In the genomic region with DNA sequence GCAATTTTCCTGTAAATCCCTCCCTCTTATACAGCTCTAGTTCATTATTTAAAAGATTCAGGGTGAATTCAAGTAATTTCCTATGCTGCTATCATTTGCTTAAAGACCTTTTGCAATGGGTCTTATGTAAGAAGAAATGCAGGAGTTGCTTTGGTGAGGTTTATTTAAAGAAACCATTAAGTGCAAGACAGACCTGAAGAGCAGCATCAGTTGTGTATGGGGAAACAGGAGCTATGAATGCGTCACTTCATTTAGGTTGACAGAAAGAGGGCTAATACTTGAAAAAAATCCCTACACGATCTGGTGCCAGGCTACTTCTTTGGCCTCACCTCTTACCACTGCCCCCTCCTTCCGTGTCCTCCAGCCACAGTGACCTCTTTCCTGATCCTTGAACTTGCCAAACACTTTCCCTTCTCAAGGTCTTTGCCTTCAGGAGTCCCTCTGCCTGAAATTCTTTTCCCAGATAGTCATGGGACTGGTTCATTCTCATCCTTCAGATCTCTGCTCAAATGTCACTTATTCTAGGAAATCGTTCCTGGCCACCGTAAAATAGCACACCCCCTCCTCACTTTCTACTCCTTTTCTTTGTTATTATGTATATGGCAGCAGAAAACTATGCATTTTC, we compare ENCODE assay signal across 1 cellular context.
TF ChIP-seq lines count a peak whose summit lies in the region.

No MANE protein-coding gene starts in this region.

TF ChIP-seq in K562, 482 proteins besides CTCF, POLR2A, EP300 and RAD21 (continued from another document):
- TF ChIP-seq, protein P1, sequence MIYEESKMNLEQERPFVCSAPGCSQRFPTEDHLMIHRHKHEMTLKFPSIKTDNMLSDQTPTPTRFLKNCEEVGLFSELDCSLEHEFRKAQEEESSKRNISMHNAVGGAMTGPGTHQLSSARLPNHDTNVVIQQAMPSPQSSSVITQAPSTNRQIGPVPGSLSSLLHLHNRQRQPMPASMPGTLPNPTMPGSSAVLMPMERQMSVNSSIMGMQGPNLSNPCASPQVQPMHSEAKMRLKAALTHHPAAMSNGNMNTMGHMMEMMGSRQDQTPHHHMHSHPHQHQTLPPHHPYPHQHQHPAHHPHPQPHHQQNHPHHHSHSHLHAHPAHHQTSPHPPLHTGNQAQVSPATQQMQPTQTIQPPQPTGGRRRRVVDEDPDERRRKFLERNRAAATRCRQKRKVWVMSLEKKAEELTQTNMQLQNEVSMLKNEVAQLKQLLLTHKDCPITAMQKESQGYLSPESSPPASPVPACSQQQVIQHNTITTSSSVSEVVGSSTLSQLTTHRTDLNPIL (CRISPR knock-in tag; IDR thresholded peaks at IDR 0.05): no peak
- TF ChIP-seq RBM14 (IDR thresholded peaks at IDR 0.05; ENCODE audit: borderline replicate concordance, insufficient read depth, low read depth, low read length): no peak
- no peak for TF ChIP-seq TCF7L2 (IDR thresholded peaks at IDR 0.05; ENCODE audit: low read depth, low read length)
- no peak for TF ChIP-seq RFX1 (IDR thresholded peaks at IDR 0.05)
- TF ChIP-seq RBFOX2 (IDR thresholded peaks at IDR 0.05; ENCODE audit: low read depth, low read length): no peak
- TF ChIP-seq, protein P2, sequence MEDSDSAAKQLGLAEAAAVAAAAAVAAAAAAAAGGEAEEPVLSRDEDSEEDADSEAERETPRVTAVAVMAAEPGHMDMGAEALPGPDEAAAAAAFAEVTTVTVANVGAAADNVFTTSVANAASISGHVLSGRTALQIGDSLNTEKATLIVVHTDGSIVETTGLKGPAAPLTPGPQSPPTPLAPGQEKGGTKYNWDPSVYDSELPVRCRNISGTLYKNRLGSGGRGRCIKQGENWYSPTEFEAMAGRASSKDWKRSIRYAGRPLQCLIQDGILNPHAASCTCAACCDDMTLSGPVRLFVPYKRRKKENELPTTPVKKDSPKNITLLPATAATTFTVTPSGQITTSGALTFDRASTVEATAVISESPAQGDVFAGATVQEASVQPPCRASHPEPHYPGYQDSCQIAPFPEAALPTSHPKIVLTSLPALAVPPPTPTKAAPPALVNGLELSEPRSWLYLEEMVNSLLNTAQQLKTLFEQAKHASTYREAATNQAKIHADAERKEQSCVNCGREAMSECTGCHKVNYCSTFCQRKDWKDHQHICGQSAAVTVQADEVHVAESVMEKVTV (CRISPR knock-in tag; IDR thresholded peaks at IDR 0.05): no peak
- no peak for TF ChIP-seq NFE2 (IDR thresholded peaks at IDR 0.05; ENCODE audit: low read depth)
- TF ChIP-seq, protein P3, sequence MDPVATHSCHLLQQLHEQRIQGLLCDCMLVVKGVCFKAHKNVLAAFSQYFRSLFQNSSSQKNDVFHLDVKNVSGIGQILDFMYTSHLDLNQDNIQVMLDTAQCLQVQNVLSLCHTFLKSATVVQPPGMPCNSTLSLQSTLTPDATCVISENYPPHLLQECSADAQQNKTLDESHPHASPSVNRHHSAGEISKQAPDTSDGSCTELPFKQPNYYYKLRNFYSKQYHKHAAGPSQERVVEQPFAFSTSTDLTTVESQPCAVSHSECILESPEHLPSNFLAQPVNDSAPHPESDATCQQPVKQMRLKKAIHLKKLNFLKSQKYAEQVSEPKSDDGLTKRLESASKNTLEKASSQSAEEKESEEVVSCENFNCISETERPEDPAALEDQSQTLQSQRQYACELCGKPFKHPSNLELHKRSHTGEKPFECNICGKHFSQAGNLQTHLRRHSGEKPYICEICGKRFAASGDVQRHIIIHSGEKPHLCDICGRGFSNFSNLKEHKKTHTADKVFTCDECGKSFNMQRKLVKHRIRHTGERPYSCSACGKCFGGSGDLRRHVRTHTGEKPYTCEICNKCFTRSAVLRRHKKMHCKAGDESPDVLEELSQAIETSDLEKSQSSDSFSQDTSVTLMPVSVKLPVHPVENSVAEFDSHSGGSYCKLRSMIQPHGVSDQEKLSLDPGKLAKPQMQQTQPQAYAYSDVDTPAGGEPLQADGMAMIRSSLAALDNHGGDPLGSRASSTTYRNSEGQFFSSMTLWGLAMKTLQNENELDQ (CRISPR knock-in tag; IDR thresholded peaks at IDR 0.05; ENCODE audit: borderline replicate concordance): no peak
- TF ChIP-seq, protein P4, sequence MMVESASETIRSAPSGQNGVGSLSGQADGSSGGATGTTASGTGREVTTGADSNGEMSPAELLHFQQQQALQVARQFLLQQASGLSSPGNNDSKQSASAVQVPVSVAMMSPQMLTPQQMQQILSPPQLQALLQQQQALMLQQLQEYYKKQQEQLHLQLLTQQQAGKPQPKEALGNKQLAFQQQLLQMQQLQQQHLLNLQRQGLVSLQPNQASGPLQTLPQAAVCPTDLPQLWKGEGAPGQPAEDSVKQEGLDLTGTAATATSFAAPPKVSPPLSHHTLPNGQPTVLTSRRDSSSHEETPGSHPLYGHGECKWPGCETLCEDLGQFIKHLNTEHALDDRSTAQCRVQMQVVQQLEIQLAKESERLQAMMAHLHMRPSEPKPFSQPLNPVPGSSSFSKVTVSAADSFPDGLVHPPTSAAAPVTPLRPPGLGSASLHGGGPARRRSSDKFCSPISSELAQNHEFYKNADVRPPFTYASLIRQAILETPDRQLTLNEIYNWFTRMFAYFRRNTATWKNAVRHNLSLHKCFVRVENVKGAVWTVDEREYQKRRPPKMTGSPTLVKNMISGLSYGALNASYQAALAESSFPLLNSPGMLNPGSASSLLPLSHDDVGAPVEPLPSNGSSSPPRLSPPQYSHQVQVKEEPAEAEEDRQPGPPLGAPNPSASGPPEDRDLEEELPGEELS (CRISPR knock-in tag; IDR thresholded peaks at IDR 0.05; ENCODE audit: borderline replicate concordance): no peak
- TF ChIP-seq, protein P5, sequence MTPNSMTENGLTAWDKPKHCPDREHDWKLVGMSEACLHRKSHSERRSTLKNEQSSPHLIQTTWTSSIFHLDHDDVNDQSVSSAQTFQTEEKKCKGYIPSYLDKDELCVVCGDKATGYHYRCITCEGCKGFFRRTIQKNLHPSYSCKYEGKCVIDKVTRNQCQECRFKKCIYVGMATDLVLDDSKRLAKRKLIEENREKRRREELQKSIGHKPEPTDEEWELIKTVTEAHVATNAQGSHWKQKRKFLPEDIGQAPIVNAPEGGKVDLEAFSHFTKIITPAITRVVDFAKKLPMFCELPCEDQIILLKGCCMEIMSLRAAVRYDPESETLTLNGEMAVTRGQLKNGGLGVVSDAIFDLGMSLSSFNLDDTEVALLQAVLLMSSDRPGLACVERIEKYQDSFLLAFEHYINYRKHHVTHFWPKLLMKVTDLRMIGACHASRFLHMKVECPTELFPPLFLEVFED (CRISPR knock-in tag; conservative IDR thresholded peaks at IDR 0.05): no peak
- TF ChIP-seq, protein P6, sequence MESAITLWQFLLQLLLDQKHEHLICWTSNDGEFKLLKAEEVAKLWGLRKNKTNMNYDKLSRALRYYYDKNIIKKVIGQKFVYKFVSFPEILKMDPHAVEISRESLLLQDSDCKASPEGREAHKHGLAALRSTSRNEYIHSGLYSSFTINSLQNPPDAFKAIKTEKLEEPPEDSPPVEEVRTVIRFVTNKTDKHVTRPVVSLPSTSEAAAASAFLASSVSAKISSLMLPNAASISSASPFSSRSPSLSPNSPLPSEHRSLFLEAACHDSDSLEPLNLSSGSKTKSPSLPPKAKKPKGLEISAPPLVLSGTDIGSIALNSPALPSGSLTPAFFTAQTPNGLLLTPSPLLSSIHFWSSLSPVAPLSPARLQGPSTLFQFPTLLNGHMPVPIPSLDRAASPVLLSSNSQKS (CRISPR knock-in tag; IDR thresholded peaks at IDR 0.05): no peak
- TF ChIP-seq ZC3H8 (IDR thresholded peaks at IDR 0.05): no peak
- no peak for TF ChIP-seq CHCHD3 (CRISPR knock-in tag; IDR thresholded peaks at IDR 0.05)
- TF ChIP-seq ZNF445 (CRISPR knock-in tag; IDR thresholded peaks at IDR 0.05; ENCODE audit: low read depth): no peak
- no peak for TF ChIP-seq PHTF2 (CRISPR knock-in tag; IDR thresholded peaks at IDR 0.05)
- no peak for TF ChIP-seq CSDE1 (IDR thresholded peaks at IDR 0.05)
